Comparison of ENCODE assay signal across 22 cellular contexts in the genomic region with DNA sequence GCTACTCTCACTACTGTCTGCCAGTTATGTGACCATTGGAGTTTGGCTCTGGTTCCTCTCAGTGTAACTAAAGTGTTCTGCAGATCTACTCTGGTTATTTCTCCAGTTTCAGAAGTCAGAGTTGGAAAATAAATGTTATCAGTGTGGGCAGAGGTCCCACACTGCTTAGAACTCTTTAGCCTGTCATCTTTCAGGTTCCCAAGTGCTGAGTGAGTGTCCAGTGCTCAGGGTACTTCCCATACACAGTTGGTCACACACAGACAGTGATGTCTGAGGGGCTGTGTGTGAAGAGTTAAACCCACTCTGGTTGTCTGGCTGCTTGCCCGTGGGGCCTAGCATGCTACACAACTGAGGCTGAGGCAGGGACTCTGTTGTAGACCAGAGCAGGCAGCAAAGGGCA.
DNase-seq lines count a peak whose midpoint lies in the region; ATAC-seq, FAIRE-seq and TF ChIP-seq lines count a peak whose summit lies in the region.
"Had no signal": no experiment of that assay in that cellular context is flagged by ENCODE, and none has a peak within 500 bp of the region (broad histone marks: within the 10 kb centered on the region; RNA-seq: fewer than 3 reads in every experiment).

No MANE protein-coding gene starts in this region.

- H3K4me3 Mint-ChIP-seq in astrocyte (ENCODE audit: unreplicated experiment) (no peak overlapping the region), neural crest cell (no peak overlapping the region), natural killer cell (no peak overlapping the region)
- H3K4me3 Mint-ChIP-seq: B cell; CD4-positive, CD25-positive, alpha-beta regulatory T cell; CD8-positive, alpha-beta T cell had no signal

- no peak overlapping the region for H2AFZ ChIP-seq in astrocyte (ENCODE audit: low read depth, low read length)

- no peaks in the 10 kb centered on the region for H4K20me1 ChIP-seq in astrocyte (ENCODE audit: insufficient read depth, low read length)
- H4K20me1 ChIP-seq: BLaER1 had no signal

- no peaks in the 10 kb centered on the region for H3K79me2 ChIP-seq in astrocyte (ENCODE audit: insufficient read depth, low read length)

- no peaks in the 10 kb centered on the region for H3K9me3 Mint-ChIP-seq in astrocyte (ENCODE audit: unreplicated experiment)
- H3K9me3 Mint-ChIP-seq in neural crest cell, result no peaks in the 10 kb centered on the region
- H3K9me3 Mint-ChIP-seq in natural killer cell, result no peaks in the 10 kb centered on the region
- H3K9me3 Mint-ChIP-seq: CD8-positive, alpha-beta T cell had no signal

- H3K27me3 Mint-ChIP-seq in astrocyte (ENCODE audit: low read depth, unreplicated experiment), result no peaks in the 10 kb centered on the region
- H3K27me3 Mint-ChIP-seq in neural crest cell (ENCODE audit: low read depth), result peaks cover 8% of the 10 kb centered on the region
- H3K27me3 Mint-ChIP-seq in natural killer cell (ENCODE audit: low read depth in 2 of 2), result peaks cover 21 to 53% of the 10 kb centered on the region in 2 donors

- ATAC-seq in Right ventricle myocardium superior (ENCODE audit: poor library complexity), result peak; percentile 29
- ATAC-seq in natural killer cell, result no peak
- ATAC-seq: CD8-positive, alpha-beta T cell had no signal

- H3K27ac ChIP-seq in astrocyte (ENCODE audit: low read depth, low read length), result no peak overlapping the region
- H3K27ac ChIP-seq: 22Rv1, BLaER1, C4-2B had no signal

- intact Hi-C loops in Right ventricle myocardium superior (cut with DNase I) (no loop called here), cardiac septum (cut with DNase I) (no loop called here), posterior cingulate gyrus (cut with DNase I) (no loop called here), natural killer cell (cut with micrococcal nuclease) (loop anchor here (10.0 kb wide), 1 partner anchor 56 kb away; no protein-coding TSS in a partner anchor)

- no peaks in the 10 kb centered on the region for H3K36me3 ChIP-seq in astrocyte (ENCODE audit: insufficient read depth, low read length)
- H3K36me3 ChIP-seq: BLaER1 had no signal

- FAIRE-seq in astrocyte (lab: Jason Lieb, UNC), result no peak
- FAIRE-seq: A204.1, G401.6, GM12892 had no signal

- no peak overlapping the region for H3K4me3 ChIP-seq in astrocyte (ENCODE audit: insufficient read depth, low read depth, low read length)
- H3K4me3 ChIP-seq: BLaER1 had no signal

- H3K4me1 ChIP-seq in astrocyte (ENCODE audit: insufficient read depth, low read length), result peaks cover 17% of the 10 kb centered on the region
- H3K4me1 ChIP-seq: BLaER1, Caco-2 had no signal

- H3K27ac Mint-ChIP-seq in astrocyte (ENCODE audit: unreplicated experiment), result peak overlapping the region; percentile 24
- H3K27ac Mint-ChIP-seq in neural crest cell (ENCODE audit: unreplicated experiment), result peak overlapping the region; percentile 60
- no peak overlapping the region for H3K27ac Mint-ChIP-seq in natural killer cell
- H3K27ac Mint-ChIP-seq: B cell; CD4-positive, CD25-positive, alpha-beta regulatory T cell; CD8-positive, alpha-beta T cell had no signal

- H3K4me2 ChIP-seq in astrocyte (ENCODE audit: low read length), result no peak overlapping the region
- H3K4me2 ChIP-seq: BLaER1 had no signal

- H3K4me1 Mint-ChIP-seq in astrocyte (ENCODE audit: low read depth, unreplicated experiment) (peaks cover 21% of the 10 kb centered on the region), neural crest cell (peaks cover 22% of the 10 kb centered on the region), natural killer cell (no peaks in the 10 kb centered on the region)
- H3K4me1 Mint-ChIP-seq: B cell; CD4-positive, CD25-positive, alpha-beta regulatory T cell had no signal

- no peaks in the 10 kb centered on the region for H3K36me3 Mint-ChIP-seq in astrocyte (ENCODE audit: low read depth, unreplicated experiment)
- H3K36me3 Mint-ChIP-seq in neural crest cell (ENCODE audit: low read depth), result no peaks in the 10 kb centered on the region
- H3K36me3 Mint-ChIP-seq in natural killer cell, result no peaks in the 10 kb centered on the region
- H3K36me3 Mint-ChIP-seq: CD4-positive, CD25-positive, alpha-beta regulatory T cell; CD8-positive, alpha-beta T cell had no signal

- no peak overlapping the region for H3K9ac ChIP-seq in astrocyte (ENCODE audit: low read length)
- H3K9ac ChIP-seq: BLaER1 had no signal

- no peaks in the 10 kb centered on the region for H3K9me3 ChIP-seq in astrocyte (ENCODE audit: insufficient read depth, low read depth, low read length)
- H3K9me3 ChIP-seq: BLaER1, Caco-2 had no signal

- H3K27me3 ChIP-seq in astrocyte (ENCODE audit: insufficient read depth, low read length), result peaks cover 2% of the 10 kb centered on the region
- H3K27me3 ChIP-seq: BLaER1 had no signal

- TF ChIP-seq CTCF in astrocyte (IDR thresholded peaks at IDR 0.05; ENCODE audit: insufficient read depth, low read depth, low read length) (no peak), neural crest cell (conservative IDR thresholded peaks at IDR 0.05) (no peak), natural killer cell (IDR thresholded peaks at IDR 0.05) (no peak)

- in situ Hi-C loops in ACHN (cut with HindIII; ENCODE audit: low pct_ligation_motif_present, low pct_unique_long_range_greater_than_20kb, low sequenced_read_pairs), result no loop called here

- DNase-seq in Right ventricle myocardium superior (no peak), cardiac septum (ENCODE audit: low spot score) (no peak), astrocyte (ENCODE audit: low read depth) (no peak), neural crest cell (ENCODE audit: low read depth, low spot score) (no peak), posterior cingulate gyrus (no peak), natural killer cell (no peak), ACHN (no peak)
- DNase-seq: Caco-2; CD4-positive, CD25-positive, alpha-beta regulatory T cell; CD8-positive, alpha-beta T cell; DMS153; DND-41; GOT3; H7; HCEC 1CT had no signal

Comparison
In these comparisons a context has a peak if more than half of its experiments do, and no peak if none do; other contexts are left out.
1. H3K27ac Mint-ChIP-seq: peak in astrocyte (single experiment) and neural crest cell (single experiment); none in natural killer cell (0 of 2).